1 cellular context compared by ENCODE assay signal in genomic region chr12:48525332-48525731, GRCh38.
TF ChIP-seq lines count a peak whose summit lies in the region.

A gene with protein sequence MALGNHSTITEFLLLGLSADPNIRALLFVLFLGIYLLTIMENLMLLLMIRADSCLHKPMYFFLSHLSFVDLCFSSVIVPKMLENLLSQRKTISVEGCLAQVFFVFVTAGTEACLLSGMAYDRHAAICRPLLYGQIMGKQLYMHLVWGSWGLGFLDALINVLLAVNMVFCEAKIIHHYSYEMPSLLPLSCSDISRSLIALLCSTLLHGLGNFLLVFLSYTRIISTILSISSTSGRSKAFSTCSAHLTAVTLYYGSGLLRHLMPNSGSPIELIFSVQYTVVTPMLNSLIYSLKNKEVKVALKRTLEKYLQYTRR (plus strand): TSS chr12:48525632. CDS start chr12:48525632, 0 bp downstream.

TF ChIP-seq in GM12878, 131 proteins besides CTCF, POLR2A, EP300 and RAD21:
- TF ChIP-seq TCF3 (IDR thresholded peaks at IDR 0.05; ENCODE audit: borderline replicate concordance, insufficient read depth, low read depth, low read length) (no peak), CBX5 (IDR thresholded peaks at IDR 0.05; ENCODE audit: low read depth) (no peak), WRNIP1 (IDR thresholded peaks at IDR 0.05; ENCODE audit: borderline replicate concordance, low read depth, low read length) (no peak), SPI1 (IDR thresholded peaks at IDR 0.05; ENCODE audit: borderline replicate concordance, insufficient read depth, low read depth, low read length) (no peak), ATF3 (IDR thresholded peaks at IDR 0.05; ENCODE audit: borderline replicate concordance, extremely low read depth, low read depth, low read length) (no peak), YY1 (IDR thresholded peaks at IDR 0.05; ENCODE audit: low read depth, low read length) (no peak), CEBPB (IDR thresholded peaks at IDR 0.05; ENCODE audit: borderline replicate concordance in 1 of 2, low read depth in 2 of 2, low read length in 2 of 2) (no peak), KAT2A (conservative IDR thresholded peaks at IDR 0.05; ENCODE audit: control insufficient read depth, low read depth, low read length) (no peak), HDAC2 (IDR thresholded peaks at IDR 0.05) (no peak), MEF2B (IDR thresholded peaks at IDR 0.05; ENCODE audit: partially characterized antibody, poor library complexity, severe bottlenecking) (no peak)
- TF ChIP-seq, protein P1, sequence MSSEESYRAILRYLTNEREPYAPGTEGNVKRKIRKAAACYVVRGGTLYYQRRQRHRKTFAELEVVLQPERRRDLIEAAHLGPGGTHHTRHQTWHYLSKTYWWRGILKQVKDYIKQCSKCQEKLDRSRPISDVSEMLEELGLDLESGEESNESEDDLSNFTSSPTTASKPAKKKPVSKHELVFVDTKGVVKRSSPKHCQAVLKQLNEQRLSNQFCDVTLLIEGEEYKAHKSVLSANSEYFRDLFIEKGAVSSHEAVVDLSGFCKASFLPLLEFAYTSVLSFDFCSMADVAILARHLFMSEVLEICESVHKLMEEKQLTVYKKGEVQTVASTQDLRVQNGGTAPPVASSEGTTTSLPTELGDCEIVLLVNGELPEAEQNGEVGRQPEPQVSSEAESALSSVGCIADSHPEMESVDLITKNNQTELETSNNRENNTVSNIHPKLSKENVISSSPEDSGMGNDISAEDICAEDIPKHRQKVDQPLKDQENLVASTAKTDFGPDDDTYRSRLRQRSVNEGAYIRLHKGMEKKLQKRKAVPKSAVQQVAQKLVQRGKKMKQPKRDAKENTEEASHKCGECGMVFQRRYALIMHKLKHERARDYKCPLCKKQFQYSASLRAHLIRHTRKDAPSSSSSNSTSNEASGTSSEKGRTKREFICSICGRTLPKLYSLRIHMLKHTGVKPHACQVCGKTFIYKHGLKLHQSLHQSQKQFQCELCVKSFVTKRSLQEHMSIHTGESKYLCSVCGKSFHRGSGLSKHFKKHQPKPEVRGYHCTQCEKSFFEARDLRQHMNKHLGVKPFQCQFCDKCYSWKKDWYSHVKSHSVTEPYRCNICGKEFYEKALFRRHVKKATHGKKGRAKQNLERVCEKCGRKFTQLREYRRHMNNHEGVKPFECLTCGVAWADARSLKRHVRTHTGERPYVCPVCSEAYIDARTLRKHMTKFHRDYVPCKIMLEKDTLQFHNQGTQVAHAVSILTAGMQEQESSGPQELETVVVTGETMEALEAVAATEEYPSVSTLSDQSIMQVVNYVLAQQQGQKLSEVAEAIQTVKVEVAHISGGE (CRISPR knock-in tag; IDR thresholded peaks at IDR 0.05), result no peak
TF ChIP-seq in GM12878: peak in this region for 0.
